Comparison of ENCODE assay signal across 1 cellular context in the genomic region with DNA sequence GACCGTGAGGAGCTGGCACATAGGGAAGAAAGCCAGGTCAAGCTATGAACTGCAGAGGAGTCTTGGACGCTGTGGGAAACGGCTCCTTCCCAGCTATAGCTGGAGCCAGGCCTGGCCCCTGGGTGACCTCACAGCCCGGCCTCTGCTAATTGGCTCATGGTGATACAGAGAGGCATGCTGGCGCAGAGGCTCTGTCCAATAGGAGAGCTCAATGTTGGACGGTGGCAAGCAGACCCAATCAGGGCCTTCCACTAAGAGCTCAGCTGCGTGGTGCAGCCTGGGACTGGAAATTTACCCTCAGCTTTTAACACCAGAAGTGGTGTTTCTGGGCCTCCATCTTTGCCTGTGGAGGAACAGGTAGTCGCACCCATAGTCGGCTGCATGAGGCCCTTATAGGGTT.
TF ChIP-seq lines count a peak whose summit lies in the region.

No MANE protein-coding gene starts in this region.

TF ChIP-seq in HepG2, 621 proteins besides CTCF, POLR2A, EP300 and RAD21 (continued from another document):
- TF ChIP-seq, protein P1, sequence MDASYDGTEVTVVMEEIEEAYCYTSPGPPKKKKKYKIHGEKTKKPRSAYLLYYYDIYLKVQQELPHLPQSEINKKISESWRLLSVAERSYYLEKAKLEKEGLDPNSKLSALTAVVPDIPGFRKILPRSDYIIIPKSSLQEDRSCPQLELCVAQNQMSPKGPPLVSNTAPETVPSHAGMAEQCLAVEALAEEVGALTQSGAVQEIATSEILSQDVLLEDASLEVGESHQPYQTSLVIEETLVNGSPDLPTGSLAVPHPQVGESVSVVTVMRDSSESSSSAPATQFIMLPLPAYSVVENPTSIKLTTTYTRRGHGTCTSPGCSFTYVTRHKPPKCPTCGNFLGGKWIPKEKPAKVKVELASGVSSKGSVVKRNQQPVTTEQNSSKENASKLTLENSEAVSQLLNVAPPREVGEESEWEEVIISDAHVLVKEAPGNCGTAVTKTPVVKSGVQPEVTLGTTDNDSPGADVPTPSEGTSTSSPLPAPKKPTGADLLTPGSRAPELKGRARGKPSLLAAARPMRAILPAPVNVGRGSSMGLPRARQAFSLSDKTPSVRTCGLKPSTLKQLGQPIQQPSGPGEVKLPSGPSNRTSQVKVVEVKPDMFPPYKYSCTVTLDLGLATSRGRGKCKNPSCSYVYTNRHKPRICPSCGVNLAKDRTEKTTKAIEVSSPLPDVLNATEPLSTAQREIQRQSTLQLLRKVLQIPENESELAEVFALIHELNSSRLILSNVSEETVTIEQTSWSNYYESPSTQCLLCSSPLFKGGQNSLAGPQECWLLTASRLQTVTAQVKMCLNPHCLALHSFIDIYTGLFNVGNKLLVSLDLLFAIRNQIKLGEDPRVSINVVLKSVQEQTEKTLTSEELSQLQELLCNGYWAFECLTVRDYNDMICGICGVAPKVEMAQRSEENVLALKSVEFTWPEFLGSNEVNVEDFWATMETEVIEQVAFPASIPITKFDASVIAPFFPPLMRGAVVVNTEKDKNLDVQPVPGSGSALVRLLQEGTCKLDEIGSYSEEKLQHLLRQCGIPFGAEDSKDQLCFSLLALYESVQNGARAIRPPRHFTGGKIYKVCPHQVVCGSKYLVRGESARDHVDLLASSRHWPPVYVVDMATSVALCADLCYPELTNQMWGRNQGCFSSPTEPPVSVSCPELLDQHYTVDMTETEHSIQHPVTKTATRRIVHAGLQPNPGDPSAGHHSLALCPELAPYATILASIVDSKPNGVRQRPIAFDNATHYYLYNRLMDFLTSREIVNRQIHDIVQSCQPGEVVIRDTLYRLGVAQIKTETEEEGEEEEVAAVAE (CRISPR knock-in tag; IDR thresholded peaks at IDR 0.05; ENCODE audit: borderline replicate concordance) = peak; percentile 58; the same call in 1 of the 2 replicates
